1 cellular context compared by ENCODE assay signal in the genomic region with DNA sequence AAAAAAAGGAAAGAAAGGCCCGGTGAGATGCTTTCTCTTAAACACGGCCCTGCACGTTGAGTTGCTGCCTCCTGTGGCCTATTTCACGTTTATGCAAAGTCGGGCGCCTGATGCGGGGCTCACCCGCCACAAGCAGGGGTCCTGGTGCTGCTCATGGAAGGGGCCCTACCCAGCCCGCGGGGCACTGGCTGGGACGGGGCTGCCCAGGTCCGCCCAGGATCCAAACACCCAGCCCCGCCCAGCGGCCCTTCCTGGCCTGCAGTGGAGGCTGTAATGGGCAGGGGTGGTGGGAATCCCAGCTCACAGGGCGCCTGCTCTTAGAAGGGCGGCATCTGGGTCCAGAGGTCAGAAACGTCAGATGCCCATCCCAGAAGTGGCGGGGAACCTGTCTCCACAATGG.
TF ChIP-seq lines count a peak whose summit lies in the region.

No MANE protein-coding gene starts in this region.

TF ChIP-seq in K562, 482 proteins besides CTCF, POLR2A, EP300 and RAD21:
- TF ChIP-seq ZNF507 (tag; conservative IDR thresholded peaks at IDR 0.05) (no peak), ZNF311 (CRISPR knock-in tag; IDR thresholded peaks at IDR 0.05) (no peak), CBX2 (IDR thresholded peaks at IDR 0.05; ENCODE audit: insufficient read depth, low read length, poor library complexity, severe bottlenecking) (peak; percentile 7), KDM1A (IDR thresholded peaks at IDR 0.05) (no peak), ZNF384 (IDR thresholded peaks at IDR 0.05; ENCODE audit: low read depth, low read length) (0 out of 2 replicates have a peak, but pooled peaks have one; percentile 27)
- TF ChIP-seq, protein P1, sequence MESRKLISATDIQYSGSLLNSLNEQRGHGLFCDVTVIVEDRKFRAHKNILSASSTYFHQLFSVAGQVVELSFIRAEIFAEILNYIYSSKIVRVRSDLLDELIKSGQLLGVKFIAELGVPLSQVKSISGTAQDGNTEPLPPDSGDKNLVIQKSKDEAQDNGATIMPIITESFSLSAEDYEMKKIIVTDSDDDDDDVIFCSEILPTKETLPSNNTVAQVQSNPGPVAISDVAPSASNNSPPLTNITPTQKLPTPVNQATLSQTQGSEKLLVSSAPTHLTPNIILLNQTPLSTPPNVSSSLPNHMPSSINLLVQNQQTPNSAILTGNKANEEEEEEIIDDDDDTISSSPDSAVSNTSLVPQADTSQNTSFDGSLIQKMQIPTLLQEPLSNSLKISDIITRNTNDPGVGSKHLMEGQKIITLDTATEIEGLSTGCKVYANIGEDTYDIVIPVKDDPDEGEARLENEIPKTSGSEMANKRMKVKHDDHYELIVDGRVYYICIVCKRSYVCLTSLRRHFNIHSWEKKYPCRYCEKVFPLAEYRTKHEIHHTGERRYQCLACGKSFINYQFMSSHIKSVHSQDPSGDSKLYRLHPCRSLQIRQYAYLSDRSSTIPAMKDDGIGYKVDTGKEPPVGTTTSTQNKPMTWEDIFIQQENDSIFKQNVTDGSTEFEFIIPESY (CRISPR knock-in tag; IDR thresholded peaks at IDR 0.05), result peak; percentile 43; the same call in 1 of the 2 replicates
- TF ChIP-seq, protein P2, sequence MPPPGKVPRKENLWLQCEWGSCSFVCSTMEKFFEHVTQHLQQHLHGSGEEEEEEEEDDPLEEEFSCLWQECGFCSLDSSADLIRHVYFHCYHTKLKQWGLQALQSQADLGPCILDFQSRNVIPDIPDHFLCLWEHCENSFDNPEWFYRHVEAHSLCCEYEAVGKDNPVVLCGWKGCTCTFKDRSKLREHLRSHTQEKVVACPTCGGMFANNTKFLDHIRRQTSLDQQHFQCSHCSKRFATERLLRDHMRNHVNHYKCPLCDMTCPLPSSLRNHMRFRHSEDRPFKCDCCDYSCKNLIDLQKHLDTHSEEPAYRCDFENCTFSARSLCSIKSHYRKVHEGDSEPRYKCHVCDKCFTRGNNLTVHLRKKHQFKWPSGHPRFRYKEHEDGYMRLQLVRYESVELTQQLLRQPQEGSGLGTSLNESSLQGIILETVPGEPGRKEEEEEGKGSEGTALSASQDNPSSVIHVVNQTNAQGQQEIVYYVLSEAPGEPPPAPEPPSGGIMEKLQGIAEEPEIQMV (tag; conservative IDR thresholded peaks at IDR 0.05; ENCODE audit: low read depth), result no peak
